In genomic region chr6:116066789-116067188, GRCh38 we compare ENCODE assay signal across 33 cellular contexts. TPM values are rescaled to one million over a fixed set of nuclear protein-coding genes. Genes with fewer than 3 reads are reported as not detected.
"Had no signal": no experiment of that assay in that cellular context is flagged by ENCODE, and none has a peak within 500 bp of the region (broad histone marks: within the 10 kb centered on the region; RNA-seq: fewer than 3 reads in every experiment).

No MANE protein-coding gene starts in this region.

- H3K4me1 ChIP-seq: colonic mucosa, neural progenitor cell, uterus had no signal

- H3K27me3 ChIP-seq: body of pancreas, cardiac muscle cell, colonic mucosa, gastrocnemius medialis, neural progenitor cell, uterus had no signal

- H3K36me3 Mint-ChIP-seq: activated naive CD8-positive, alpha-beta T cell; mesothelial cell of epicardium; naive thymus-derived CD8-positive, alpha-beta T cell; neural progenitor cell had no signal

- H3K9me3 ChIP-seq: body of pancreas, colonic mucosa, gastrocnemius medialis, left ventricle myocardium inferior, thoracic aorta, uterus had no signal

- H3K36me3 ChIP-seq: cardiac muscle cell, colonic mucosa, gastrocnemius medialis, left ventricle myocardium inferior, neural progenitor cell, thoracic aorta, uterus had no signal

- H3K4me2 ChIP-seq: neural progenitor cell had no signal

- H3K9me3 Mint-ChIP-seq: mesothelial cell of epicardium; naive thymus-derived CD8-positive, alpha-beta T cell; neural progenitor cell; stimulated activated naive CD8-positive, alpha-beta T cell treated with anti-CD3 and anti-CD28 coated beads, Interleukin-15, Interleukin-2, amounts not matched to agents 100 ng/mL and 50 ng/mL, for 24 hours; T-helper 2 cell treated with Interferon-gamma antibody and Interleukin-4, amounts not matched to agents 5 μg/mL and 100 μg/mL, for 36 hours had no signal

- H3K4me3 ChIP-seq: body of pancreas, cardiac muscle cell, colonic mucosa, gastrocnemius medialis, left ventricle myocardium inferior, neural progenitor cell, thoracic aorta, uterus had no signal

- ATAC-seq: body of pancreas; gastrocnemius medialis; naive thymus-derived CD8-positive, alpha-beta T cell; right cardiac atrium had no signal

- H2AFZ ChIP-seq: neural progenitor cell had no signal

- DNase-seq: activated CD4-positive, alpha-beta T cell treated with anti-CD3 and anti-CD28 coated beads for 4 hours; activated CD4-positive, alpha-beta T cell treated with anti-CD3 and anti-CD28 coated beads, Interleukin-2, amount 50 U/mL, for 4 hours; activated CD4-positive, CD25-positive, alpha-beta regulatory T cell; activated effector memory CD4-positive, alpha-beta T cell treated with Interleukin-2 at 50 U/mL for 16 hours; activated naive CD4-positive, alpha-beta T cell treated with Interleukin-2 at 50 U/mL for 16 hours; aorta; body of pancreas; cerebellar nuclear complex; colonic mucosa; effector CD8-positive, alpha-beta T cell; erythroblast; gastrocnemius medialis; glutamatergic neuron; left ventricle myocardium inferior; naive thymus-derived CD8-positive, alpha-beta T cell; occipital lobe; right cardiac atrium; stimulated activated CD4-positive, alpha-beta T cell treated with anti-CD3 and anti-CD28 coated beads, Interleukin-12 subunit alpha, Interleukin-12 subunit beta, amount 100 ng/mL, for 4 hours; stimulated activated CD4-positive, alpha-beta T cell treated with anti-CD3 and anti-CD28 coated beads, Interleukin-4, amount 100 ng/mL, for 1 hour; T-helper 1 cell; trophoblast cell; uterus had no signal

- H3K27ac Mint-ChIP-seq: activated naive CD8-positive, alpha-beta T cell; mesothelial cell of epicardium; naive thymus-derived CD8-positive, alpha-beta T cell; neural progenitor cell; stimulated activated naive CD8-positive, alpha-beta T cell treated with anti-CD3 and anti-CD28 coated beads, Interleukin-15, Interleukin-2, amounts not matched to agents 100 ng/mL and 50 ng/mL, for 24 hours; T-helper 2 cell treated with Interferon-gamma antibody and Interleukin-4, amounts not matched to agents 5 μg/mL and 100 μg/mL, for 36 hours had no signal

- H3K4me1 Mint-ChIP-seq: naive thymus-derived CD8-positive, alpha-beta T cell had no signal

- H3K4me3 Mint-ChIP-seq: activated naive CD8-positive, alpha-beta T cell; mesothelial cell of epicardium; naive thymus-derived CD8-positive, alpha-beta T cell; neural progenitor cell; stimulated activated naive CD8-positive, alpha-beta T cell treated with anti-CD3 and anti-CD28 coated beads, Interleukin-15, Interleukin-2, amounts not matched to agents 100 ng/mL and 50 ng/mL, for 24 hours; T-helper 2 cell treated with Interferon-gamma antibody and Interleukin-4, amounts not matched to agents 5 μg/mL and 100 μg/mL, for 36 hours had no signal

- H3K27ac ChIP-seq: body of pancreas, cardiac muscle cell, colonic mucosa, gastrocnemius medialis, left ventricle myocardium inferior, neural progenitor cell, thoracic aorta, uterus had no signal

RNA-seq across cellular contexts. Expression of gene COL10A1, which starts 59.1 kb away (rescaled TPM):
- total RNA-seq: cardiac muscle cell; colonic mucosa; dermis microvascular lymphatic vessel endothelial cell; gastrocnemius medialis; lung microvascular endothelial cell; mesothelial cell of epicardium; naive thymus-derived CD8-positive, alpha-beta T cell; occipital lobe; pulmonary artery endothelial cell; right cardiac atrium; subcutaneous adipose tissue had no signal
